Comparison of ENCODE assay signal across 8 cellular contexts in the genomic region with DNA sequence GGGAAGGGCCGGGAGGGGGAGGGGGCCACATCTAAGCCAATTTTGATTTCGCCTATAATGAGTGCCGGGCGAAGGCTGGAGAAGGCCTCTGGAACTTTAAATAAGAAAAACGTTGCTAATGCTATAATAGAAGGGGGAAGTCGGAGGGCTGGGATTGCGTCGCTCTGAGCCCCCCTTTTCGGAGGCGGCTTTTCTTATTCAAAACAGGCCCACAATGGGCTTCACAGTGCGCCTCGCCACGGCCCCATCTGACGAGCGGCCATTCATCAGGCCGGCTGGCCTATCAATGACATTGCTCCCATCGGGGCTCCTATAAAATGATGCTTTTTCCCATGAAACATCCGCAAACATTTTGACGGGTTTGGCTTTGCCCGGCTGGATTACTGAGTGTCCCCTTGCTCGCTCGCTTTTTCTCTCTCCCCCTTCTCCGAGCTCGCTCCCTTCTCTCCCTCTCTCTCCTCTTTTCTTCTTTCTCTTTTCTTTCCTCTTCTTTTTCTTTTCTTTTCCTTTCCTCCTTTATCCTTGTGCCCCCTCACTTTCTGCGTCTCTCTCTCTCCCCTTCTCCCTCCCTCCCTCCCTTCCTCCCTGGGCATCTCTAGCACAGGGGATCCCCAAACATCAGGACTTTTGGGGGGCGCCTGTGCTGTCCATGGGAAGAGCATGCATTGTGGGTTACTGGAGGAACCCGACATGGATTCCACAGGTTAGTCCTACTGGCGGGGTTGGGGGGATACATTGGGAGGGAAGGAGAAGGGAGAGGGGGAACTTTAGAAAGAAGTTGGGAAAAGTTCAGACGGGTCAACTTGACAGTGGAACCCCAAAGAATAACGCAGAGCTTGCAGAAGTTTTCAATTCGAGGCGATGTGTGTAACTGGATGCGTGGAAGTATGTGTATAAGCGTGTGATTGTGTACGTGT. TPM values are rescaled to one million over a fixed set of nuclear protein-coding genes. Genes with fewer than 3 reads are reported as not detected.
DNase-seq lines count a peak whose midpoint lies in the region; ATAC-seq and TF ChIP-seq lines count a peak whose summit lies in the region.

RFX4 (plus strand) TSS at position 344 of the 917 bp plus-strand sequence; CDS start at position 661, 317 bp downstream.

- WGBS in psoas muscle, 3 donors: 2% methylated on average over 35 of the region's 35 CpGs

- H3K4me3 ChIP-seq in fibroblast of pulmonary artery (replicated peaks; ENCODE audit: low read depth, low read length): peak within 1 kb of the TSS; percentile 30
- peak within 1 kb of the TSS; percentile 58 for H3K4me3 ChIP-seq in psoas muscle

- H3K27me3 ChIP-seq in psoas muscle (ENCODE audit: insufficient read depth in 3 of 3, low read length in 2 of 3): peaks cover 4 to 91% (median 55%) of the 10 kb centered on the region in 3 donors

- peak; percentile 13 for DNase-seq in ELR (ENCODE audit: low read depth)
- peak; percentile 29 for DNase-seq in NCI-H774 (lab: John Stamatoyannopoulos, UW)
- no peak for DNase-seq in fibroblast of pulmonary artery (ENCODE audit: low read depth)
- no peak for DNase-seq in psoas muscle
- DNase-seq in NOMO-1 (lab: John Stamatoyannopoulos, UW; ENCODE audit: unreplicated experiment in 2 of 2): no peak

- TF ChIP-seq CTCF in fibroblast of pulmonary artery (IDR thresholded peaks at IDR 0.05; ENCODE audit: low read length, missing control alignments): no peak
- no peak for TF ChIP-seq CTCF in psoas muscle (IDR thresholded peaks at IDR 0.05)

- H3K36me3 ChIP-seq in psoas muscle (ENCODE audit: insufficient read depth in 1 of 2, low read depth in 1 of 2): no peaks in the 10 kb centered on the region

- ATAC-seq in psoas muscle (no peak), HG02759 (IDR thresholded peaks at IDR 0.05; ENCODE audit: unreplicated experiment) (no peak), GM19452 (IDR thresholded peaks at IDR 0.05; ENCODE audit: unreplicated experiment) (no peak), HG03108 (IDR thresholded peaks at IDR 0.05; ENCODE audit: unreplicated experiment) (no peak)

- H3K4me1 ChIP-seq in psoas muscle: peaks cover 14% of the 10 kb centered on the region

- intact Hi-C loops in psoas muscle (cut with DNase I): no loop called here

- no peaks in the 10 kb centered on the region for H3K9me3 ChIP-seq in psoas muscle

- no peak within 1 kb of the TSS for H3K27ac ChIP-seq in psoas muscle

RNA-seq across cellular contexts. Expression of gene RFX4, which starts in this region (rescaled TPM):
- total RNA-seq in psoas muscle: under 1 TPM in 1 of 4 donors, not detected in 3; 0.56 TPM
- not detected for polyA plus RNA-seq in psoas muscle

Comparison
In these comparisons a context has a peak if more than half of its experiments do, and no peak if none do; other contexts are left out.
1. DNase-seq: peak in ELR (single experiment) and NCI-H774 (single experiment); none in fibroblast of pulmonary artery (single experiment), psoas muscle (0 of 2) and NOMO-1 (0 of 2).